Comparison of ENCODE assay signal across 8 cellular contexts in the genomic region with DNA sequence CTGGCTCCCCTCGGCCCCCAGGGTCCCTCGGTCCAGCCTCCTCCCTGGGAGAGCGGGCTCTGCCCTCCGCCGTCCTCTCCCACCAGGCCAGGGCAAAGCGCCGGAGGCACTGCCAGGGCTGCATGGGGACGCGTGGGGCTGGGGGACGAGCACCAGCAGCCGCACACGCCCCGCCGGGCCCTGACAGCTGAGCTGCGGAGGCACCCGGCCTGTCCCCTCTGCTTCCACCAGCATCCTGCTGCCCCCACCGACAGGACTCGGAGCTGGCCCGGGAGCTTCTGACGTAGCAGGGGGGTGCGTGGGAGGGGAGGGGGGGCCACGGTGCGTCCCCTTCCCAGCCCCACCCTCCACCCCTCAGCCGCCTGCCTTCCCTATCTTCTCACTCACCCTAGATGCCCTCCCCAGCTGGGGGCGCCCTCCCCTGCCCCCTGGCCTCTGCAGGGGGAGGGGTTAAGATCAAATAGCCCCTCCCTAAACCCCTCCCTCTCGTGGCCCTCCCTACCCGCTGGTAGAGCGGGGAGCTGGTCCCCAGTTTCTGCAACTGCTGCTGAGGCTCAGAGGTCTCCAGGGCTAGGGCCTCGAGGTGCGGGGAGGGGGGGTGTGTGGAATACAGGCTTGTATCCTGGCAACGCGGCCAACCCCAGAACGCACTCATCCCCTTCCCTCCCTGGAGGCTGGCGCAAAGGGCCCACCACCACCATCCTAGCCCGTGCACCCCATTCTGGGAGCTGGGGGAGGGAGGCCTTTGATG. TPM values are rescaled to one million over a fixed set of nuclear protein-coding genes. Genes with fewer than 3 reads are reported as not detected.
DNase-seq lines count a peak whose midpoint lies in the region; ATAC-seq and TF ChIP-seq lines count a peak whose summit lies in the region.

No MANE protein-coding gene starts in this region.

- peak overlapping the region; percentile 95 for H3K4me2 ChIP-seq in HCT116 (ENCODE audit: low read length)

- CTCF ChIA-PET in A673 (lab: Charles Lee) (interaction anchor here (0.6 kb wide), 1 partner anchor 279 kb away, joined by 6 read pairs; no protein-coding TSS in a partner anchor), HCT116 (lab: Charles Lee) (interaction anchor here (0.7 to 3.1 kb wide), 5 partner anchors 13 to 73 kb away, joined by 3 to 20 read pairs (median 3); no protein-coding TSS in a partner anchor)

- no peaks in the 10 kb centered on the region for H3K9me3 ChIP-seq in A673 (ENCODE audit: low read depth, low read length, poor library complexity, severe bottlenecking)
- H3K9me3 ChIP-seq in HCT116 (ENCODE audit: control insufficient read depth in 1 of 2, insufficient read depth in 1 of 2, low read depth in 1 of 2, low read length in 2 of 2): no peaks in the 10 kb centered on the region
- H3K9me3 ChIP-seq in iPS-20b (ENCODE audit: insufficient read depth, low read depth, low read length): no peaks in the 10 kb centered on the region

- no peak overlapping the region for H3K27ac ChIP-seq in A673 (ENCODE audit: low read depth, low read length, poor library complexity, severe bottlenecking)
- H3K27ac ChIP-seq in HCT116 (ENCODE audit: low read depth, low read length): no peak overlapping the region
- H3K27ac ChIP-seq in iPS-20b (ENCODE audit: low read length): no peak overlapping the region

- no peaks in the 10 kb centered on the region for H4K20me1 ChIP-seq in HCT116 (ENCODE audit: insufficient read depth)

- H3K4me3 ChIP-seq in A673 (ENCODE audit: low read depth, low read length, poor library complexity, severe bottlenecking): no peak overlapping the region
- peak overlapping the region; percentile 30 to 63 for H3K4me3 ChIP-seq in HCT116 (replicated peaks in 1 of 2; ENCODE audit: low read depth in 1 of 2, low read length in 2 of 2)
- peak overlapping the region; percentile 56 for H3K4me3 ChIP-seq in iPS-20b (ENCODE audit: low read length)

- H3K79me2 ChIP-seq in HCT116 (ENCODE audit: insufficient read depth, low read length): no peaks in the 10 kb centered on the region

- RAD21 ChIA-PET in HCT116 (lab: Charles Lee; ENCODE audit: low non-redundant PET in 1 of 2, low total read pairs in 2 of 2, uncharacterized antibody in 2 of 2, unreplicated experiment in 2 of 2): interaction anchor here in 1 of 2 experiments (0.6 to 0.7 kb wide), 2 partner anchors 39 to 58 kb away, joined by 3 to 4 read pairs; no protein-coding TSS in a partner anchor

- no peaks in the 10 kb centered on the region for H3K9me2 ChIP-seq in HCT116 (ENCODE audit: insufficient read depth)

- TF ChIP-seq POLR2A in HCT116 (IDR thresholded peaks at IDR 0.05; ENCODE audit: borderline replicate concordance, extremely low read depth, insufficient read depth, insufficient read length): no peak

- no peak overlapping the region for H2AFZ ChIP-seq in HCT116 (ENCODE audit: low read depth, low read length, poor library complexity, severe bottlenecking)

- no peaks in the 10 kb centered on the region for H3K27me3 ChIP-seq in A673 (replicated peaks; ENCODE audit: insufficient read depth, low read depth, low read length, poor library complexity)
- no peaks in the 10 kb centered on the region for H3K27me3 ChIP-seq in HCT116 (ENCODE audit: insufficient read depth, low read length)
- H3K27me3 ChIP-seq in iPS-20b (ENCODE audit: insufficient read depth, low read length): peaks cover 61% of the 10 kb centered on the region

- BruUV-seq in A673 (replicated peaks; lab: Mats Ljungman, UMichigan) (no TSS peak), HCT116 (replicated peaks; lab: Mats Ljungman, UMichigan) (no TSS peak)

- ATAC-seq in HCT116 (peak; percentile 11; the same call in 1 of the 2 replicates), HG03095 (IDR thresholded peaks at IDR 0.05; ENCODE audit: unreplicated experiment) (no peak), HG02571 (IDR thresholded peaks at IDR 0.05; ENCODE audit: unreplicated experiment) (no peak)

- TF ChIP-seq RAD21 in HCT116 (IDR thresholded peaks at IDR 0.05; ENCODE audit: low read depth): no peak

- H3K36me3 ChIP-seq in A673 (ENCODE audit: insufficient read depth, low read length, poor library complexity, severe bottlenecking): no peaks in the 10 kb centered on the region
- H3K36me3 ChIP-seq in HCT116 (ENCODE audit: control insufficient read depth in 1 of 2, insufficient read depth in 2 of 2, low read length in 2 of 2): no peaks in the 10 kb centered on the region
- H3K36me3 ChIP-seq in iPS-20b (ENCODE audit: insufficient read depth, low read depth, low read length): no peaks in the 10 kb centered on the region

- TF ChIP-seq CTCF in A673 (conservative IDR thresholded peaks at IDR 0.05; ENCODE audit: low read depth, low read length) (peak; percentile 22; the same call in 1 of the 2 replicates), HCT116 (IDR thresholded peaks at IDR 0.05 in 2 of 3, conservative IDR thresholded peaks at IDR 0.05 in 1 of 3; ENCODE audit: borderline replicate concordance in 1 of 3, insufficient read depth in 1 of 3, low read depth in 2 of 3, low read length in 2 of 3) (peak; percentile 18 to 28 (median 23); a peak in 4 of 6 replicates)

- POLR2A ChIA-PET in A673 (lab: Charles Lee; ENCODE audit: low non-redundant PET): no interaction called here
- POLR2A ChIA-PET in HCT116 (lab: Charles Lee): interaction anchor here (1.3 kb wide), 1 partner anchor 46 kb away, joined by 4 read pairs; no protein-coding TSS in a partner anchor

- intact Hi-C loops in A673 (cut with micrococcal nuclease; ENCODE audit: unreplicated experiment): no loop called here
- intact Hi-C loops in HCT116 (cut with micrococcal nuclease): no loop called here

- H3K9ac ChIP-seq in HCT116 (ENCODE audit: low read length) (peak overlapping the region; percentile 43; the same call in 1 of the 2 replicates), iPS-20b (ENCODE audit: low read depth, low read length) (no peak overlapping the region)

- DNase-seq in A673 (ENCODE audit: low spot score) (no peak), HCT116 (ENCODE audit: low read depth, low spot score) (no peak), NCI-H2029 (lab: John Stamatoyannopoulos, UW) (no peak), mucosa of gallbladder (ENCODE audit: low spot score) (no peak)
- peak; percentile 12 for DNase-seq in activated CD4-positive, alpha-beta T cell treated with anti-CD3 and anti-CD28 coated beads, Interleukin-2, amount 50 U/mL, for 1 hour

- H3K4me1 ChIP-seq in A673 (ENCODE audit: insufficient read depth, low read length, poor library complexity, severe bottlenecking): peaks cover 21% of the 10 kb centered on the region
- H3K4me1 ChIP-seq in HCT116 (ENCODE audit: control insufficient read depth in 1 of 2, insufficient read depth in 2 of 2, low read length in 2 of 2): peaks cover 25 to 43% of the 10 kb centered on the region in 2 experiments
- peaks cover 40% of the 10 kb centered on the region for H3K4me1 ChIP-seq in iPS-20b (ENCODE audit: insufficient read depth, low read length)

TF ChIP-seq in HCT116, 20 proteins besides CTCF, POLR2A, EP300 and RAD21:
- TF ChIP-seq EZH2 (IDR thresholded peaks at IDR 0.05): no peak
- peak; percentile 61 for TF ChIP-seq EGR1 (IDR thresholded peaks at IDR 0.05; ENCODE audit: low read depth)
TF ChIP-seq in HCT116: peak in this region for 1.

RNA-seq across cellular contexts. Expression of a gene that starts 1.1 kb away (rescaled TPM):
- 1.6 and 3.5 TPM in 2 replicates for total RNA-seq in A673 (2021)
- total RNA-seq in HCT116 (2021; ENCODE audit: unreplicated experiment): 10.5 TPM
- 5.3 and 6.6 TPM in 2 replicates for polyA plus RNA-seq in HCT116 (2012)
- total RNA-seq in mucosa of gallbladder: 4.5 TPM
